Comparison of ENCODE assay signal across 2 cellular contexts in genomic region chr16:82758406-82758805, GRCh38.
TF ChIP-seq lines count a peak whose summit lies in the region.

No MANE protein-coding gene starts in this region.

TF ChIP-seq in GM23338, 12 proteins besides CTCF, POLR2A, EP300 and RAD21 (continued from another document):
- TF ChIP-seq, protein P1, sequence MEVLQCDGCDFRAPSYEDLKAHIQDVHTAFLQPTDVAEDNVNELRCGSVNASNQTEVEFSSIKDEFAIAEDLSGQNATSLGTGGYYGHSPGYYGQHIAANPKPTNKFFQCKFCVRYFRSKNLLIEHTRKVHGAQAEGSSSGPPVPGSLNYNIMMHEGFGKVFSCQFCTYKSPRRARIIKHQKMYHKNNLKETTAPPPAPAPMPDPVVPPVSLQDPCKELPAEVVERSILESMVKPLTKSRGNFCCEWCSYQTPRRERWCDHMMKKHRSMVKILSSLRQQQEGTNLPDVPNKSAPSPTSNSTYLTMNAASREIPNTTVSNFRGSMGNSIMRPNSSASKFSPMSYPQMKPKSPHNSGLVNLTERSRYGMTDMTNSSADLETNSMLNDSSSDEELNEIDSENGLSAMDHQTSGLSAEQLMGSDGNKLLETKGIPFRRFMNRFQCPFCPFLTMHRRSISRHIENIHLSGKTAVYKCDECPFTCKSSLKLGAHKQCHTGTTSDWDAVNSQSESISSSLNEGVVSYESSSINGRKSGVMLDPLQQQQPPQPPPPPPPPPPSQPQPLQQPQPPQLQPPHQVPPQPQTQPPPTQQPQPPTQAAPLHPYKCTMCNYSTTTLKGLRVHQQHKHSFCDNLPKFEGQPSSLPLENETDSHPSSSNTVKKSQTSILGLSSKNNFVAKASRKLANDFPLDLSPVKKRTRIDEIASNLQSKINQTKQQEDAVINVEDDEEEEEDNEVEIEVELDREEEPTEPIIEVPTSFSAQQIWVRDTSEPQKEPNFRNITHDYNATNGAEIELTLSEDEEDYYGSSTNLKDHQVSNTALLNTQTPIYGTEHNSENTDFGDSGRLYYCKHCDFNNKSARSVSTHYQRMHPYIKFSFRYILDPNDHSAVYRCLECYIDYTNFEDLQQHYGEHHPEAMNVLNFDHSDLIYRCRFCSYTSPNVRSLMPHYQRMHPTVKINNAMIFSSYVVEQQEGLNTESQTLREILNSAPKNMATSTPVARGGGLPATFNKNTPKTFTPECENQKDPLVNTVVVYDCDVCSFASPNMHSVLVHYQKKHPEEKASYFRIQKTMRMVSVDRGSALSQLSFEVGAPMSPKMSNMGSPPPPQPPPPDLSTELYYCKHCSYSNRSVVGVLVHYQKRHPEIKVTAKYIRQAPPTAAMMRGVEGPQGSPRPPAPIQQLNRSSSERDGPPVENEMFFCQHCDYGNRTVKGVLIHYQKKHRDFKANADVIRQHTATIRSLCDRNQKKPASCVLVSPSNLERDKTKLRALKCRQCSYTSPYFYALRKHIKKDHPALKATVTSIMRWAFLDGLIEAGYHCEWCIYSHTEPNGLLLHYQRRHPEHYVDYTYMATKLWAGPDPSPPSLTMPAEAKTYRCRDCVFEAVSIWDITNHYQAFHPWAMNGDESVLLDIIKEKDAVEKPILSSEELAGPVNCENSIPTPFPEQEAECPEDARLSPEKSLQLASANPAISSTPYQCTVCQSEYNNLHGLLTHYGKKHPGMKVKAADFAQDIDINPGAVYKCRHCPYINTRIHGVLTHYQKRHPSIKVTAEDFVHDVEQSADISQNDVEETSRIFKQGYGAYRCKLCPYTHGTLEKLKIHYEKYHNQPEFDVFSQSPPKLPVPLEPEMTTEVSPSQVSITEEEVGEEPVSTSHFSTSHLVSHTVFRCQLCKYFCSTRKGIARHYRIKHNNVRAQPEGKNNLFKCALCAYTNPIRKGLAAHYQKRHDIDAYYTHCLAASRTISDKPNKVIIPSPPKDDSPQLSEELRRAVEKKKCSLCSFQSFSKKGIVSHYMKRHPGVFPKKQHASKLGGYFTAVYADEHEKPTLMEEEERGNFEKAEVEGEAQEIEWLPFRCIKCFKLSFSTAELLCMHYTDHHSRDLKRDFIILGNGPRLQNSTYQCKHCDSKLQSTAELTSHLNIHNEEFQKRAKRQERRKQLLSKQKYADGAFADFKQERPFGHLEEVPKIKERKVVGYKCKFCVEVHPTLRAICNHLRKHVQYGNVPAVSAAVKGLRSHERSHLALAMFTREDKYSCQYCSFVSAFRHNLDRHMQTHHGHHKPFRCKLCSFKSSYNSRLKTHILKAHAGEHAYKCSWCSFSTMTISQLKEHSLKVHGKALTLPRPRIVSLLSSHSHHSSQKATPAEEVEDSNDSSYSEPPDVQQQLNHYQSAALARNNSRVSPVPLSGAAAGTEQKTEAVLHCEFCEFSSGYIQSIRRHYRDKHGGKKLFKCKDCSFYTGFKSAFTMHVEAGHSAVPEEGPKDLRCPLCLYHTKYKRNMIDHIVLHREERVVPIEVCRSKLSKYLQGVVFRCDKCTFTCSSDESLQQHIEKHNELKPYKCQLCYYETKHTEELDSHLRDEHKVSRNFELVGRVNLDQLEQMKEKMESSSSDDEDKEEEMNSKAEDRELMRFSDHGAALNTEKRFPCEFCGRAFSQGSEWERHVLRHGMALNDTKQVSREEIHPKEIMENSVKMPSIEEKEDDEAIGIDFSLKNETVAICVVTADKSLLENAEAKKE (CRISPR knock-in tag; IDR thresholded peaks at IDR 0.05), result no peak
- TF ChIP-seq ETS1 (IDR thresholded peaks at IDR 0.05), result no peak

TF ChIP-seq in K562, 482 proteins besides CTCF, POLR2A, EP300 and RAD21:
- TF ChIP-seq, protein P2, sequence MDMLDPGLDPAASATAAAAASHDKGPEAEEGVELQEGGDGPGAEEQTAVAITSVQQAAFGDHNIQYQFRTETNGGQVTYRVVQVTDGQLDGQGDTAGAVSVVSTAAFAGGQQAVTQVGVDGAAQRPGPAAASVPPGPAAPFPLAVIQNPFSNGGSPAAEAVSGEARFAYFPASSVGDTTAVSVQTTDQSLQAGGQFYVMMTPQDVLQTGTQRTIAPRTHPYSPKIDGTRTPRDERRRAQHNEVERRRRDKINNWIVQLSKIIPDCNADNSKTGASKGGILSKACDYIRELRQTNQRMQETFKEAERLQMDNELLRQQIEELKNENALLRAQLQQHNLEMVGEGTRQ (CRISPR knock-in tag; IDR thresholded peaks at IDR 0.05), result peak; percentile 55; the same call in 1 of the 2 replicates
- TF ChIP-seq ZC3H11A (IDR thresholded peaks at IDR 0.05; ENCODE audit: low read depth, low read length), result no peak
